13 cellular contexts compared by ENCODE assay signal in genomic region chr6:15364401-15365037, GRCh38.
DNase-seq lines count a peak whose midpoint lies in the region; ATAC-seq and TF ChIP-seq lines count a peak whose summit lies in the region.
"Had no signal": no experiment of that assay in that cellular context is flagged by ENCODE, and none has a peak within 500 bp of the region (broad histone marks: within the 10 kb centered on the region; RNA-seq: fewer than 3 reads in every experiment).

No MANE protein-coding gene starts in this region.

- no peaks in the 10 kb centered on the region for H3K27me3 Mint-ChIP-seq in endothelial cell (ENCODE audit: unreplicated experiment)
- H3K27me3 Mint-ChIP-seq: activated naive CD4-positive, alpha-beta T cell treated with anti-CD3 and anti-CD28 coated beads, Interleukin-2, amount 50 U/mL, for 24 hours had no signal

- H3K4me1 ChIP-seq in psoas muscle (peaks cover 75% of the 10 kb centered on the region), trophoblast cell (ENCODE audit: control insufficient read depth in 1 of 2, insufficient read depth in 2 of 2, low read length in 2 of 2) (peaks cover 4 to 9% of the 10 kb centered on the region in 2 experiments)

- no peak overlapping the region for H3K9ac ChIP-seq in trophoblast cell (ENCODE audit: low read length)

- no peak overlapping the region for H2BK5ac ChIP-seq in trophoblast cell (ENCODE audit: low read depth, low read length, poor library complexity)

- no peak overlapping the region for H4K8ac ChIP-seq in trophoblast cell (ENCODE audit: low read depth, low read length)

- no peak overlapping the region for H3K4me2 ChIP-seq in trophoblast cell (ENCODE audit: low read length)

- H3K27me3 ChIP-seq in psoas muscle (ENCODE audit: insufficient read depth in 3 of 3, low read length in 2 of 3) (no peaks in the 10 kb centered on the region), trophoblast cell (ENCODE audit: insufficient read depth, low read length) (no peaks in the 10 kb centered on the region)
- H3K27me3 ChIP-seq: ovary, tibial artery had no signal

- DNase-seq in NCI-H748 (lab: John Stamatoyannopoulos, UW; ENCODE audit: unreplicated experiment) = peak; percentile 27
- DNase-seq in NCI-H748 treated with DMSO at 0.1 percent for 48 hours (lab: John Stamatoyannopoulos, UW) = no peak
- DNase-seq in endothelial cell (ENCODE audit: low spot score) = peak; percentile 5
- DNase-seq in psoas muscle = no peak
- DNase-seq in trophoblast cell = no peak
- no peak for DNase-seq in central memory CD4-positive, alpha-beta T cell
- no peak for DNase-seq in GM19238 (ENCODE audit: insufficient read length, low spot score)
- DNase-seq: 8988T, Caco-2 had no signal

- H2BK120ac ChIP-seq in trophoblast cell (ENCODE audit: insufficient read depth, low read length, poor library complexity) = no peak overlapping the region

- H3K4me1 Mint-ChIP-seq in endothelial cell (ENCODE audit: unreplicated experiment) = peaks cover 25% of the 10 kb centered on the region

- TF ChIP-seq CTCF in endothelial cell (IDR thresholded peaks at IDR 0.05; ENCODE audit: unreplicated experiment) (no peak), psoas muscle (IDR thresholded peaks at IDR 0.05) (no peak)

- peak overlapping the region; percentile 62 for H3K27ac Mint-ChIP-seq in endothelial cell (ENCODE audit: unreplicated experiment)

- peaks cover 7% of the 10 kb centered on the region for H3K79me2 ChIP-seq in trophoblast cell (ENCODE audit: control insufficient read depth, insufficient read depth, low read length, poor library complexity)

- no peaks in the 10 kb centered on the region for H3K9me3 ChIP-seq in psoas muscle
- H3K9me3 ChIP-seq in trophoblast cell (ENCODE audit: insufficient read depth, low read depth, low read length) = no peaks in the 10 kb centered on the region
- H3K9me3 ChIP-seq: Caco-2, ovary, tibial artery had no signal

- intact Hi-C loops in psoas muscle (cut with DNase I) = loop anchor here (5.0 to 10.0 kb wide), 2 partner anchors 38 to 70 kb away; no protein-coding TSS in a partner anchor

- no peak overlapping the region for H3K14ac ChIP-seq in trophoblast cell (ENCODE audit: low read length)

- H3K4me3 ChIP-seq in psoas muscle = peak overlapping the region; percentile 41
- H3K4me3 ChIP-seq in trophoblast cell (ENCODE audit: low read depth, low read length) = no peak overlapping the region
- H3K4me3 ChIP-seq: ovary, tibial artery had no signal

- H2AFZ ChIP-seq in trophoblast cell (ENCODE audit: insufficient read depth, low read length, poor library complexity) = no peak overlapping the region

- H2AK5ac ChIP-seq in trophoblast cell (ENCODE audit: low read length) = no peak overlapping the region

- no peak overlapping the region for H3K23ac ChIP-seq in trophoblast cell (ENCODE audit: low read length)

- H3K79me1 ChIP-seq in trophoblast cell (ENCODE audit: low read length) = no peaks in the 10 kb centered on the region

- ATAC-seq in HG03354 (IDR thresholded peaks at IDR 0.05; ENCODE audit: poor library complexity, severe bottlenecking, unreplicated experiment) (peak; percentile 24), psoas muscle (peak; percentile 50 to 64 (median 56))

- peak overlapping the region; percentile 82 for H3K27ac ChIP-seq in psoas muscle
- H3K27ac ChIP-seq in trophoblast cell (ENCODE audit: low read depth, low read length) = no peak overlapping the region
- H3K27ac ChIP-seq: ovary, tibial artery had no signal

- H3K4me3 Mint-ChIP-seq in endothelial cell (ENCODE audit: unreplicated experiment) = no peak overlapping the region

- H3K36me3 ChIP-seq in psoas muscle (ENCODE audit: insufficient read depth in 1 of 2, low read depth in 1 of 2) = no peaks in the 10 kb centered on the region
- no peaks in the 10 kb centered on the region for H3K36me3 ChIP-seq in trophoblast cell (ENCODE audit: control insufficient read depth in 1 of 2, insufficient read depth in 2 of 2, low read length in 2 of 2)
- H3K36me3 ChIP-seq: ovary, tibial artery had no signal

- WGBS in psoas muscle, 3 donors = 16 to 31% (median 22%) methylated on average over 6 of the region's 6 CpGs
- WGBS in trophoblast cell (ENCODE audit: extremely low coverage, insufficient coverage, insufficient read length) = no CpG with 5 or more reads among the region's 6 CpGs

- no peak overlapping the region for H2BK12ac ChIP-seq in trophoblast cell (ENCODE audit: low read length)

- H3K18ac ChIP-seq in trophoblast cell (ENCODE audit: low read length) = no peak overlapping the region

- no peak overlapping the region for H4K91ac ChIP-seq in trophoblast cell (ENCODE audit: low read depth, low read length)

- no peak overlapping the region for H3K4ac ChIP-seq in trophoblast cell (ENCODE audit: low read depth, low read length)

- H3K36me3 Mint-ChIP-seq in endothelial cell (ENCODE audit: low read depth, unreplicated experiment) = no peaks in the 10 kb centered on the region

- no peaks in the 10 kb centered on the region for H3K9me3 Mint-ChIP-seq in endothelial cell (ENCODE audit: unreplicated experiment)
- H3K9me3 Mint-ChIP-seq: activated naive CD4-positive, alpha-beta T cell treated with anti-CD3 and anti-CD28 coated beads, Interleukin-2, amount 50 U/mL, for 24 hours had no signal

- no peak overlapping the region for H4K12ac ChIP-seq in trophoblast cell (ENCODE audit: low read depth, low read length)

Comparison
In these comparisons a context has a peak if more than half of its experiments do, and no peak if none do; other contexts are left out.
1. DNase-seq: peak in NCI-H748 (single experiment) and endothelial cell (single experiment); none in NCI-H748 treated with DMSO at 0.1 percent for 48 hours (single experiment), psoas muscle (0 of 2), trophoblast cell (0 of 2), central memory CD4-positive, alpha-beta T cell (single experiment) and GM19238 (single experiment).